24 cellular contexts compared by ENCODE assay signal in genomic region chr2:231418820-231419640, GRCh38. TPM values are rescaled to one million over a fixed set of nuclear protein-coding genes. Genes with fewer than 3 reads are reported as not detected.
"Had no signal": no experiment of that assay in that cellular context is flagged by ENCODE, and none has a peak within 500 bp of the region (broad histone marks: within the 10 kb centered on the region; RNA-seq: fewer than 3 reads in every experiment).

No MANE protein-coding gene starts in this region.

- H3K4me1 Mint-ChIP-seq: activated B cell treated with CpG ODN at 0.5 μM for 24 hours, T-helper 17 cell had no signal

- DNase-seq: activated B cell treated with CpG ODN at 0.5 μM for 24 hours; activated CD4-positive, alpha-beta T cell treated with anti-CD3 and anti-CD28 coated beads for 1 hour; activated CD4-positive, alpha-beta T cell treated with anti-CD3 and anti-CD28 coated beads, Interleukin-2, amount 10 ng/mL, durations not matched to agents 24 days and 14 days; activated CD4-positive, alpha-beta T cell treated with anti-CD3 and anti-CD28 coated beads, Interleukin-2, amount 50 U/mL, for 48 hours; activated CD8-positive, alpha-beta memory T cell treated with anti-CD3 and anti-CD28 coated beads, Interleukin-2, amount 10 ng/mL, durations not matched to agents 7 days and 5 days; activated effector memory CD4-positive, alpha-beta T cell treated with anti-CD3 and anti-CD28 coated beads, Interleukin-2, amount 50 U/mL, for 16 hours; activated naive CD4-positive, alpha-beta T cell treated with anti-CD3 and anti-CD28 coated beads for 36 hours; activated T-cell treated with anti-CD3 and anti-CD28 coated beads, Interleukin-2, amount 50 U/mL, for 4 hours; amygdala; Karpas-422; MM.1S; NCI-H1105; NCI-H1436; NCI-H187; NCI-H2081 treated with DMSO at 0.1 percent for 48 hours; NCI-H446; NCI-H524; SHP77 treated with DMSO at 0.1 percent for 48 hours; T-helper 17 cell; T-helper 9 cell had no signal

- H3K27ac Mint-ChIP-seq: activated B cell treated with CpG ODN at 0.5 μM for 24 hours; activated CD4-positive, alpha-beta T cell treated with anti-CD3 and anti-CD28 coated beads, Interleukin-2, amount 10 ng/mL, durations not matched to agents 24 days and 14 days; activated CD8-positive, alpha-beta memory T cell treated with anti-CD3 and anti-CD28 coated beads, Interleukin-2, amount 10 ng/mL, durations not matched to agents 7 days and 5 days; activated naive CD4-positive, alpha-beta T cell treated with anti-CD3 and anti-CD28 coated beads for 36 hours; activated naive CD8-positive, alpha-beta T cell; brain; T-helper 17 cell had no signal

- H3K36me3 Mint-ChIP-seq: activated CD8-positive, alpha-beta memory T cell treated with anti-CD3 and anti-CD28 coated beads, Interleukin-2, amount 10 ng/mL, durations not matched to agents 7 days and 5 days; activated naive CD8-positive, alpha-beta T cell; brain had no signal

- H3K9me3 Mint-ChIP-seq: activated B cell treated with CpG ODN at 0.5 μM for 24 hours; activated CD4-positive, alpha-beta T cell treated with anti-CD3 and anti-CD28 coated beads, Interleukin-2, amount 10 ng/mL, durations not matched to agents 24 days and 14 days; activated naive CD4-positive, alpha-beta T cell treated with anti-CD3 and anti-CD28 coated beads for 36 hours; activated T-cell treated with anti-CD3 and anti-CD28 coated beads, Interleukin-2, amount 50 U/mL, for 4 hours; brain had no signal

- H3K4me3 Mint-ChIP-seq: activated B cell treated with CpG ODN at 0.5 μM for 24 hours; activated CD4-positive, alpha-beta T cell treated with anti-CD3 and anti-CD28 coated beads, Interleukin-2, amount 10 ng/mL, durations not matched to agents 24 days and 14 days; activated CD8-positive, alpha-beta memory T cell treated with anti-CD3 and anti-CD28 coated beads, Interleukin-2, amount 10 ng/mL, durations not matched to agents 7 days and 5 days; activated naive CD4-positive, alpha-beta T cell treated with anti-CD3 and anti-CD28 coated beads for 36 hours; activated naive CD8-positive, alpha-beta T cell; activated T-cell treated with anti-CD3 and anti-CD28 coated beads, Interleukin-2, amount 50 U/mL, for 4 hours; brain; T-helper 17 cell had no signal

- ATAC-seq: activated CD8-positive, alpha-beta memory T cell treated with anti-CD3 and anti-CD28 coated beads, Interleukin-2, amount 10 ng/mL, durations not matched to agents 7 days and 5 days; activated T-cell treated with anti-CD3 and anti-CD28 coated beads, Interleukin-2, amount 50 U/mL, for 4 hours; T-helper 17 cell had no signal

- FAIRE-seq: astrocyte, RCC 7860 had no signal

RNA-seq across cellular contexts. Expression of gene B3GNT7, which starts 23.5 kb away (rescaled TPM):
- total RNA-seq: activated CD4-positive, alpha-beta T cell treated with anti-CD3 and anti-CD28 coated beads, Interleukin-2, amount 10 ng/mL, durations not matched to agents 24 days and 14 days; activated naive CD4-positive, alpha-beta T cell treated with anti-CD3 and anti-CD28 coated beads for 36 hours had no signal
